Comparison of ENCODE assay signal across 27 cellular contexts in genomic region chr10:18350340-18350739, GRCh38.
DNase-seq lines count a peak whose midpoint lies in the region; ATAC-seq, FAIRE-seq and TF ChIP-seq lines count a peak whose summit lies in the region.
"Had no signal": no experiment of that assay in that cellular context is flagged by ENCODE, and none has a peak within 500 bp of the region (broad histone marks: within the 10 kb centered on the region; RNA-seq: fewer than 3 reads in every experiment).

No MANE protein-coding gene starts in this region.

- H4K91ac ChIP-seq in IMR-90 (ENCODE audit: insufficient read depth, low read depth, low read length): no peak overlapping the region

- H3K79me1 ChIP-seq in IMR-90 (ENCODE audit: low read depth in 1 of 2, low read length in 2 of 2): no peaks in the 10 kb centered on the region

- CTCF ChIA-PET in IMR-90 (lab: Yijun Ruan, JAX): interaction anchor here (1.0 kb wide), 1 partner anchor 23 kb away, joined by 3 read pairs; no protein-coding TSS in a partner anchor

- H3K4me1 ChIP-seq in IMR-90 (ENCODE audit: control insufficient read depth, insufficient read depth, low read length) (no peaks in the 10 kb centered on the region), OCI-LY1 (ENCODE audit: insufficient read depth, low read length, severe bottlenecking) (peaks cover 97% of the 10 kb centered on the region), kidney (ENCODE audit: control insufficient read depth in 1 of 2, insufficient read depth in 1 of 2, low read depth in 1 of 2, low read length in 2 of 2) (no peaks in the 10 kb centered on the region)
- H3K4me1 ChIP-seq: adrenal gland, Caco-2, esophagus squamous epithelium, foreskin keratinocyte, Peyer's patch, transverse colon had no signal

- H3K36me3 Mint-ChIP-seq in neural crest cell (ENCODE audit: low read depth): no peaks in the 10 kb centered on the region
- H3K36me3 Mint-ChIP-seq: activated naive CD4-positive, alpha-beta T cell treated with anti-CD3 and anti-CD28 coated beads, Interleukin-2, amount 10 ng/mL, durations not matched to agents 7 days and 5 days; natural killer cell treated with Interleukin-12 subunit alpha and Interleukin-12 subunit beta and Interleukin-15 and Interleukin-18, amount 100 ng/mL, for 72 hours; stimulated activated memory B cell treated with anti-CD40 and anti-IgM and Interleukin-4, amounts not matched to agents 10 μg/mL and 1 μg/mL and 100 μg/mL, for 72 hours had no signal

- H4K8ac ChIP-seq in IMR-90 (ENCODE audit: low read depth in 2 of 2, low read length in 2 of 2): no peak overlapping the region

- H3K4me2 ChIP-seq in IMR-90 (ENCODE audit: low read depth, low read length) (no peak overlapping the region), OCI-LY1 (ENCODE audit: low read length) (peak overlapping the region; percentile 61)

- no peak overlapping the region for H2BK15ac ChIP-seq in IMR-90 (ENCODE audit: low read depth, low read length)

- no peak overlapping the region; the same call in 1 of the 2 replicates for H3K14ac ChIP-seq in IMR-90 (replicated peaks; ENCODE audit: low read depth, low read length)

- H3K4me3 ChIP-seq in IMR-90 (ENCODE audit: insufficient read depth, low read depth, low read length): no peak overlapping the region
- peak overlapping the region; percentile 0 for H3K4me3 ChIP-seq in OCI-LY1 (ENCODE audit: low read depth, low read length, poor library complexity, severe bottlenecking)
- no peak overlapping the region for H3K4me3 ChIP-seq in kidney (ENCODE audit: low read length in 2 of 2)
- H3K4me3 ChIP-seq: adrenal gland, esophagus squamous epithelium, Peyer's patch, skin epidermis, transverse colon had no signal

- no TSS peak for BruUV-seq in IMR-90 (replicated peaks; lab: Mats Ljungman, UMichigan)

- dilution Hi-C loops in IMR-90 (cut with HindIII; ENCODE audit: low sequenced_read_pairs, unreplicated experiment): no loop called here

- no peak overlapping the region for H4K5ac ChIP-seq in IMR-90 (ENCODE audit: low read depth, low read length)

- H3K56ac ChIP-seq in IMR-90 (ENCODE audit: extremely low read depth, insufficient read depth, low read length): no peak overlapping the region

- TF ChIP-seq RAD21 in IMR-90 (IDR thresholded peaks at IDR 0.05; ENCODE audit: low read length): no peak

- TF ChIP-seq POLR2A in IMR-90 (IDR thresholded peaks at IDR 0.05; ENCODE audit: low read depth, low read length): no peak

- H3K4me1 Mint-ChIP-seq in neural crest cell: no peaks in the 10 kb centered on the region
- H3K4me1 Mint-ChIP-seq: activated naive CD4-positive, alpha-beta T cell treated with anti-CD3 and anti-CD28 coated beads, Interleukin-2, amount 10 ng/mL, durations not matched to agents 7 days and 5 days; stimulated activated memory B cell treated with anti-CD40 and anti-IgM and Interleukin-4, amounts not matched to agents 10 μg/mL and 1 μg/mL and 100 μg/mL, for 72 hours had no signal

- no peak overlapping the region for H3K4me3 Mint-ChIP-seq in neural crest cell
- H3K4me3 Mint-ChIP-seq: activated CD8-positive, alpha-beta T cell treated with anti-CD3 and anti-CD28 coated beads for 36 hours; activated naive CD4-positive, alpha-beta T cell treated with anti-CD3 and anti-CD28 coated beads, Interleukin-2, amount 10 ng/mL, durations not matched to agents 7 days and 5 days; natural killer cell treated with Interleukin-12 subunit alpha and Interleukin-12 subunit beta and Interleukin-15 and Interleukin-18, amount 100 ng/mL, for 72 hours; stimulated activated memory B cell treated with anti-CD40 and anti-IgM and Interleukin-4, amounts not matched to agents 10 μg/mL and 1 μg/mL and 100 μg/mL, for 72 hours; T-helper 2 cell treated with Interferon-gamma antibody and Interleukin-4, amounts not matched to agents 5 μg/mL and 100 μg/mL, for 36 hours had no signal

- H3K36me3 ChIP-seq in IMR-90 (ENCODE audit: control insufficient read depth, insufficient read depth, low read length): no peaks in the 10 kb centered on the region
- no peaks in the 10 kb centered on the region for H3K36me3 ChIP-seq in OCI-LY1 (ENCODE audit: insufficient read depth, low read length)
- H3K36me3 ChIP-seq in kidney (ENCODE audit: control insufficient read depth in 1 of 2, insufficient read depth in 2 of 2, low read length in 2 of 2): no peaks in the 10 kb centered on the region
- H3K36me3 ChIP-seq: adrenal gland, esophagus squamous epithelium, Peyer's patch, transverse colon had no signal

- H3K27ac ChIP-seq in IMR-90 (ENCODE audit: insufficient read depth, low read length) (no peak overlapping the region), OCI-LY1 (ENCODE audit: low read depth, low read length, poor library complexity, severe bottlenecking) (peak overlapping the region; percentile 98), kidney (ENCODE audit: low read depth in 2 of 2, low read length in 2 of 2) (no peak overlapping the region)
- H3K27ac ChIP-seq: adrenal gland, C4-2B, esophagus squamous epithelium, foreskin keratinocyte, Peyer's patch, skin epidermis, transverse colon had no signal

- intact Hi-C loops in IMR-90 (cut with micrococcal nuclease) (no loop called here), kidney (cut with DNase I) (no loop called here)

- H3K27ac Mint-ChIP-seq in neural crest cell (ENCODE audit: unreplicated experiment): peak overlapping the region; percentile 50
- H3K27ac Mint-ChIP-seq: activated CD8-positive, alpha-beta T cell treated with anti-CD3 and anti-CD28 coated beads for 36 hours; activated naive CD4-positive, alpha-beta T cell treated with anti-CD3 and anti-CD28 coated beads, Interleukin-2, amount 10 ng/mL, durations not matched to agents 7 days and 5 days; natural killer cell treated with Interleukin-12 subunit alpha and Interleukin-12 subunit beta and Interleukin-15 and Interleukin-18, amount 100 ng/mL, for 72 hours; stimulated activated memory B cell treated with anti-CD40 and anti-IgM and Interleukin-4, amounts not matched to agents 10 μg/mL and 1 μg/mL and 100 μg/mL, for 72 hours; T-helper 2 cell treated with Interferon-gamma antibody and Interleukin-4, amounts not matched to agents 5 μg/mL and 100 μg/mL, for 36 hours had no signal

- no peak overlapping the region for H2AK9ac ChIP-seq in IMR-90 (replicated peaks; ENCODE audit: low read depth, low read length, poor library complexity)

- H3K9ac ChIP-seq in IMR-90 (ENCODE audit: low read depth, low read length) (no peak overlapping the region), OCI-LY1 (ENCODE audit: low read length) (peak overlapping the region; percentile 71), kidney (ENCODE audit: low read length in 2 of 2) (no peak overlapping the region)

- FAIRE-seq in kidney (lab: Jason Lieb, UNC): no peak
- FAIRE-seq: endometrium had no signal

- in situ Hi-C loops in IMR-90 (cut with MboI; ENCODE audit: low sequenced_read_pairs): no loop called here

- no peaks in the 10 kb centered on the region for H3K9me3 Mint-ChIP-seq in neural crest cell
- H3K9me3 Mint-ChIP-seq: activated CD8-positive, alpha-beta T cell treated with anti-CD3 and anti-CD28 coated beads for 36 hours; activated naive CD4-positive, alpha-beta T cell treated with anti-CD3 and anti-CD28 coated beads, Interleukin-2, amount 10 ng/mL, durations not matched to agents 7 days and 5 days; natural killer cell treated with Interleukin-12 subunit alpha and Interleukin-12 subunit beta and Interleukin-15 and Interleukin-18, amount 100 ng/mL, for 72 hours; T-helper 2 cell treated with Interferon-gamma antibody and Interleukin-4, amounts not matched to agents 5 μg/mL and 100 μg/mL, for 36 hours had no signal

- no peak overlapping the region for H2BK20ac ChIP-seq in IMR-90 (ENCODE audit: low read depth, low read length)

- H3K27me3 ChIP-seq in IMR-90 (ENCODE audit: control insufficient read depth, insufficient read depth, low read length) (no peaks in the 10 kb centered on the region), OCI-LY1 (ENCODE audit: insufficient read depth, low read length) (no peaks in the 10 kb centered on the region)
- H3K27me3 ChIP-seq: adrenal gland, esophagus squamous epithelium, foreskin keratinocyte, Peyer's patch, transverse colon had no signal

- no peak overlapping the region for H2BK120ac ChIP-seq in IMR-90 (ENCODE audit: low read depth, low read length)

- no peak overlapping the region for H3K4ac ChIP-seq in IMR-90 (ENCODE audit: low read depth, low read length)

- H4K20me1 ChIP-seq in IMR-90 (ENCODE audit: insufficient read depth, low read length): no peaks in the 10 kb centered on the region
- no peaks in the 10 kb centered on the region for H4K20me1 ChIP-seq in OCI-LY1 (ENCODE audit: insufficient read depth, low read length)

- WGBS in IMR-90 (ENCODE audit: extremely low coverage in 2 of 2, insufficient read length in 1 of 2), 2 experiments: 40% methylated on average over 2 of the region's 6 CpGs; no CpG with 5 or more reads in 1 of the 2 experiments

- H3K9me2 ChIP-seq in OCI-LY1 (ENCODE audit: low read depth, low read length): no peaks in the 10 kb centered on the region

- no peak overlapping the region for H3K23ac ChIP-seq in IMR-90 (ENCODE audit: low read depth, low read length)

- H3K79me2 ChIP-seq in OCI-LY1 (ENCODE audit: insufficient read depth, low read length): no peaks in the 10 kb centered on the region

- H3K27me3 Mint-ChIP-seq in neural crest cell (ENCODE audit: low read depth): no peaks in the 10 kb centered on the region
- H3K27me3 Mint-ChIP-seq: activated CD8-positive, alpha-beta T cell treated with anti-CD3 and anti-CD28 coated beads for 36 hours; activated naive CD4-positive, alpha-beta T cell treated with anti-CD3 and anti-CD28 coated beads, Interleukin-2, amount 10 ng/mL, durations not matched to agents 7 days and 5 days had no signal

- 0 out of 2 replicates have a peak, but pooled peaks cover 9% of the 10 kb centered on the region for H3F3A ChIP-seq in OCI-LY1 (ENCODE audit: insufficient read depth, low read length)

- no peak overlapping the region for H2BK5ac ChIP-seq in IMR-90 (ENCODE audit: low read depth, low read length, poor library complexity, severe bottlenecking)

- H2AK5ac ChIP-seq in IMR-90 (ENCODE audit: low read depth, low read length): no peak overlapping the region

- no peaks in the 10 kb centered on the region for H3K9me1 ChIP-seq in IMR-90 (ENCODE audit: insufficient read depth, low read length)

- DNase-seq in NCI-H2171 treated with DMSO at 0.1 percent for 48 hours (lab: John Stamatoyannopoulos, UW): peak; percentile 12
- DNase-seq in NCI-H2171 (lab: John Stamatoyannopoulos, UW): no peak
- DNase-seq in IMR-90: no peak
- DNase-seq in neural crest cell (ENCODE audit: low read depth, low spot score): no peak
- DNase-seq in kidney: no peak
- no peak for DNase-seq in SKM-1 (lab: John Stamatoyannopoulos, UW; ENCODE audit: unreplicated experiment)
- DNase-seq: 8988T; activated CD8-positive, alpha-beta T cell treated with anti-CD3 and anti-CD28 coated beads for 36 hours; activated naive CD4-positive, alpha-beta T cell treated with anti-CD3 and anti-CD28 coated beads, Interleukin-2, amount 10 ng/mL, durations not matched to agents 7 days and 5 days; adrenal gland; Caco-2; DMS79; esophagus squamous epithelium; foreskin keratinocyte; GDM1; NCI-H2029; Peyer's patch; SIG-M5; transverse colon had no signal

- H2AFZ ChIP-seq in IMR-90 (replicated peaks; ENCODE audit: low read length, poor library complexity) (peak overlapping the region; percentile 56), OCI-LY1 (ENCODE audit: low read length) (no peak overlapping the region)

- H3K18ac ChIP-seq in IMR-90 (ENCODE audit: low read depth, low read length): no peak overlapping the region

- POLR2A ChIA-PET in IMR-90 (lab: Charles Lee; ENCODE audit: unreplicated experiment): no interaction called here

- ATAC-seq in IMR-90 (ENCODE audit: low read depth) (no peak), HG03139 (IDR thresholded peaks at IDR 0.05; ENCODE audit: unreplicated experiment) (no peak)
- ATAC-seq: activated CD8-positive, alpha-beta T cell treated with anti-CD3 and anti-CD28 coated beads for 36 hours; foreskin keratinocyte; natural killer cell treated with Interleukin-12 subunit alpha and Interleukin-12 subunit beta and Interleukin-15 and Interleukin-18, amount 100 ng/mL, for 72 hours; stimulated activated memory B cell treated with anti-CD40 and anti-IgM and Interleukin-4, amounts not matched to agents 10 μg/mL and 1 μg/mL and 100 μg/mL, for 72 hours had no signal

- H3K9me3 ChIP-seq in IMR-90 (ENCODE audit: control insufficient read depth, insufficient read depth, low read length): no peaks in the 10 kb centered on the region
- H3K9me3 ChIP-seq in OCI-LY1 (ENCODE audit: low read length): no peaks in the 10 kb centered on the region
- H3K9me3 ChIP-seq in kidney (ENCODE audit: control insufficient read depth in 1 of 2, low read length in 2 of 2): no peaks in the 10 kb centered on the region
- H3K9me3 ChIP-seq: adrenal gland, Caco-2, esophagus squamous epithelium, Peyer's patch, transverse colon had no signal

- no peak for TF ChIP-seq CTCF in IMR-90 (conservative IDR thresholded peaks at IDR 0.05; ENCODE audit: low read depth, low read length)
- no peak for TF ChIP-seq CTCF in OCI-LY1 (IDR thresholded peaks at IDR 0.05; ENCODE audit: low read length)
- TF ChIP-seq CTCF in neural crest cell (conservative IDR thresholded peaks at IDR 0.05): no peak
- TF ChIP-seq CTCF in kidney (IDR thresholded peaks at IDR 0.05; ENCODE audit: borderline replicate concordance, extremely low read depth, insufficient read depth): no peak
